In genomic region chr4:39104255-39104654, GRCh38 we compare ENCODE assay signal across 26 cellular contexts.
"Had no signal": no experiment of that assay in that cellular context is flagged by ENCODE, and none has a peak within 500 bp of the region (broad histone marks: within the 10 kb centered on the region; RNA-seq: fewer than 3 reads in every experiment).

No MANE protein-coding gene starts in this region.

- H3K9me3 Mint-ChIP-seq: activated B cell treated with CpG ODN at 0.5 μM for 24 hours; activated naive CD4-positive, alpha-beta T cell treated with anti-CD3 and anti-CD28 coated beads for 36 hours; activated T-cell treated with anti-CD3 and anti-CD28 coated beads, Interleukin-2, amount 50 U/mL, for 4 hours; T-helper 1 cell treated with Interleukin-12 subunit alpha and Interleukin-12 subunit beta and Interleukin-4 antibody, amounts not matched to agents 30 μg/mL and 1 μg/mL, for 36 hours had no signal

- FAIRE-seq: TTC549 had no signal

- H3K4me3 Mint-ChIP-seq: activated B cell treated with CpG ODN at 0.5 μM for 24 hours; activated CD4-positive, alpha-beta T cell treated with anti-CD3 and anti-CD28 coated beads, Interleukin-2, amount 10 ng/mL, durations not matched to agents 24 days and 14 days; activated naive CD4-positive, alpha-beta T cell treated with anti-CD3 and anti-CD28 coated beads for 36 hours; activated naive CD8-positive, alpha-beta T cell; activated T-cell treated with anti-CD3 and anti-CD28 coated beads, Interleukin-2, amount 50 U/mL, for 4 hours; T-helper 1 cell treated with Interleukin-12 subunit alpha and Interleukin-12 subunit beta and Interleukin-4 antibody, amounts not matched to agents 30 μg/mL and 1 μg/mL, for 36 hours had no signal

- H3K27ac Mint-ChIP-seq: activated B cell treated with CpG ODN at 0.5 μM for 24 hours; activated CD4-positive, alpha-beta T cell treated with anti-CD3 and anti-CD28 coated beads, Interleukin-2, amount 10 ng/mL, durations not matched to agents 24 days and 14 days; activated naive CD4-positive, alpha-beta T cell treated with anti-CD3 and anti-CD28 coated beads for 36 hours; activated naive CD8-positive, alpha-beta T cell; T-helper 1 cell treated with Interleukin-12 subunit alpha and Interleukin-12 subunit beta and Interleukin-4 antibody, amounts not matched to agents 30 μg/mL and 1 μg/mL, for 36 hours had no signal

- H3K9ac ChIP-seq: KMS-11 had no signal

- DNase-seq: activated B cell treated with CpG ODN at 0.5 μM for 24 hours; activated CD4-positive, alpha-beta T cell treated with anti-CD3 and anti-CD28 coated beads for 1 hour; activated CD4-positive, alpha-beta T cell treated with anti-CD3 and anti-CD28 coated beads, Interleukin-2, amount 10 ng/mL, durations not matched to agents 24 days and 14 days; activated CD4-positive, alpha-beta T cell treated with anti-CD3 and anti-CD28 coated beads, Interleukin-2, amount 50 U/mL, for 48 hours; activated CD8-positive, alpha-beta memory T cell treated with anti-CD3 and anti-CD28 coated beads for 24 hours; activated gamma-delta T cell; activated naive CD4-positive, alpha-beta T cell treated with anti-CD3 and anti-CD28 coated beads for 36 hours; activated T-cell treated with anti-CD3 and anti-CD28 coated beads, Interleukin-2, amount 50 U/mL, for 4 hours; brain microvascular endothelial cell; NCI-H1092; NCI-H1436; NCI-H1694 treated with DMSO at 0.1 percent for 48 hours; NCI-H2029 treated with DMSO at 0.1 percent for 48 hours; NCI-H345; NCI-H510A; NCI-H526 treated with DMSO at 0.1 percent for 48 hours; NCI-H82; NK-92 treated with Interleukin-12 subunit alpha and Interleukin-12 subunit beta, amount 100 ng/mL, for 24 hours; OCI-M1; SHP77 treated with DMSO at 0.1 percent for 48 hours; T1000 had no signal

- H3K4me3 ChIP-seq: cardiac muscle cell had no signal

- H3K27me3 Mint-ChIP-seq: activated B cell treated with CpG ODN at 0.5 μM for 24 hours; activated CD4-positive, alpha-beta T cell treated with anti-CD3 and anti-CD28 coated beads, Interleukin-2, amount 10 ng/mL, durations not matched to agents 24 days and 14 days; activated naive CD8-positive, alpha-beta T cell had no signal

- H3K27ac ChIP-seq: brain microvascular endothelial cell, cardiac muscle cell, KMS-11 had no signal

- H3K4me1 Mint-ChIP-seq: activated B cell treated with CpG ODN at 0.5 μM for 24 hours had no signal

- H3K27me3 ChIP-seq: brain microvascular endothelial cell, cardiac muscle cell had no signal

- ATAC-seq: activated T-cell treated with anti-CD3 and anti-CD28 coated beads, Interleukin-2, amount 50 U/mL, for 4 hours had no signal
